In genomic region chr5:172904643-172905345, GRCh38 we compare ENCODE assay signal across 8 cellular contexts. TPM values are rescaled to one million over a fixed set of nuclear protein-coding genes. Genes with fewer than 3 reads are reported as not detected.
DNase-seq lines count a peak whose midpoint lies in the region; ATAC-seq and TF ChIP-seq lines count a peak whose summit lies in the region.

No MANE protein-coding gene starts in this region.

- no peaks in the 10 kb centered on the region for H3K9me3 ChIP-seq in Peyer's patch
- H3K9me3 ChIP-seq in prostate gland, result no peaks in the 10 kb centered on the region

- peak in 1 of 2 donors; percentile 59 for TF ChIP-seq POLR2A in Peyer's patch (IDR thresholded peaks at IDR 0.05)
- no peak for TF ChIP-seq POLR2A in prostate gland (IDR thresholded peaks at IDR 0.05)

- peak; percentile 98 for DNase-seq in DMS53 treated with DMSO at 0.1 percent for 48 hours (lab: John Stamatoyannopoulos, UW; ENCODE audit: unreplicated experiment)
- peak in 2 of 3 donors; percentile 89 to 93 for DNase-seq in Peyer's patch
- peak; percentile 80 for DNase-seq in fibroblast of the aortic adventitia (ENCODE audit: low read depth)
- DNase-seq in prostate gland (ENCODE audit: low spot score), result peak; percentile 95
- no peak for DNase-seq in NCI-H446 treated with DMSO at 0.1 percent for 48 hours (lab: John Stamatoyannopoulos, UW)
- DNase-seq in RPMI8226, result no peak

- intact Hi-C loops in prostate gland (cut with DNase I), result loop anchor here (1.0 to 2.0 kb wide), 3 partner anchors 32 to 188 kb away; partner anchors contain the start of gene DUSP1

- 33% methylated on average over 11 of the region's 13 CpGs for WGBS in prostate gland

- peaks cover 0 to 7% (median 0%) of the 10 kb centered on the region in 3 donors for H3K36me3 ChIP-seq in Peyer's patch
- no peaks in the 10 kb centered on the region for H3K36me3 ChIP-seq in prostate gland

- H3K4me3 ChIP-seq in Peyer's patch, result no peak overlapping the region
- H3K4me3 ChIP-seq in fibroblast of the aortic adventitia (ENCODE audit: low read depth, low read length), result no peak overlapping the region
- H3K4me3 ChIP-seq in prostate gland, result no peak overlapping the region

- H3K4me1 ChIP-seq in Peyer's patch (peaks cover 0 to 26% (median 11%) of the 10 kb centered on the region in 4 donors), prostate gland (replicated peaks) (peaks cover 39% of the 10 kb centered on the region)

- H3K27ac ChIP-seq in Peyer's patch (peak overlapping the region in 3 of 4 donors; percentile 83 to 98 (median 97)), prostate gland (peak overlapping the region; percentile 95 to 96)

- ATAC-seq in HG03280 (IDR thresholded peaks at IDR 0.05; ENCODE audit: unreplicated experiment) (no peak), GM19463 (IDR thresholded peaks at IDR 0.05; ENCODE audit: unreplicated experiment) (no peak)

- TF ChIP-seq CTCF in Peyer's patch (IDR thresholded peaks at IDR 0.05) (peak in 1 of 6 experiments; percentile 16), fibroblast of the aortic adventitia (IDR thresholded peaks at IDR 0.05; ENCODE audit: insufficient read depth, low read length) (no peak), prostate gland (IDR thresholded peaks at IDR 0.05) (peak in 2 of 4 experiments; percentile 4 to 18)

- H3K27me3 ChIP-seq in Peyer's patch (no peaks in the 10 kb centered on the region), prostate gland (replicated peaks; ENCODE audit: insufficient read depth) (no peaks in the 10 kb centered on the region)

RNA-seq across cellular contexts. Expression of gene RPL26L1, which starts 54.4 kb away (rescaled TPM):
- total RNA-seq in Peyer's patch (10 to 100 TPM in 3 of 4 donors, 1 to 10 TPM in 1; 9.9 to 21.4 (median 15.3) TPM), fibroblast of the aortic adventitia (ENCODE audit: low replicate concordance) (47.3 and 54.9 TPM in 2 replicates), prostate gland (10 to 100 TPM; 20.4 to 47.6 TPM)

Comparison
In these comparisons a context has a peak if more than half of its experiments do, and no peak if none do; other contexts are left out.
1. DNase-seq: peak in DMS53 treated with DMSO at 0.1 percent for 48 hours (single experiment), Peyer's patch (2 of 3), fibroblast of the aortic adventitia (single experiment) and prostate gland (single experiment); none in NCI-H446 treated with DMSO at 0.1 percent for 48 hours (single experiment) and RPMI8226 (single experiment).